28 cellular contexts compared by ENCODE assay signal in the genomic region with DNA sequence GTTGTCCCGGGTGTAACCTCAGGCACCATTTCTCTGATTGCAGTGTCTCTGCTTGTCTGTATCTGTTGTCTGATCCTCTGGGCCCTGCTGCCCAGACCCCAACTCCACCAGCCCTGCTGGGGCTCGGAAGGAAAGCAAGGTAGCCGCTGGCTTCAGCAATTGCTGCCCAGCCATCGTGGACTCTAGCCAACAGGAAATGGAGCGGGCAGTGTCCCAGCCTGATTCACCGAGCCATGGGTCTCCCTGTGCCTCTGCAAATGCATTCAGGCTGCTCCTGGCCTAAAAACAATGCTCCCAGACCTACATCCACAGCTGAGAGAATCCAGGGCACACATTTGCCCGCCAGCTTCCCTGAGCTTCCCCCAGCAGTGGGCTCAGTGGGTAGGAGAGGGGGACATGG. TPM values are rescaled to one million over a fixed set of nuclear protein-coding genes. Genes with fewer than 3 reads are reported as not detected.
A peak's percentile ranks its signal among the peaks of the same experiment; 100 is the strongest.
DNase-seq lines count a peak whose midpoint lies in the region; ATAC-seq, FAIRE-seq and TF ChIP-seq lines count a peak whose summit lies in the region.
"Had no signal": no experiment of that assay in that cellular context is flagged by ENCODE, and none has a peak within 500 bp of the region (broad histone marks: within the 10 kb centered on the region; RNA-seq: fewer than 3 reads in every experiment).

No MANE protein-coding gene starts in this region.

- TF ChIP-seq POLR2A in H54 (IDR thresholded peaks at IDR 0.05; ENCODE audit: low read depth, low read length): no peak

- H3K4me3 ChIP-seq in Caco-2 (ENCODE audit: low read depth, low read length): no peak overlapping the region
- H3K4me3 ChIP-seq: esophagus squamous epithelium, HAP-1, psoas muscle, transverse colon had no signal

- H3K4me3 Mint-ChIP-seq in neural crest cell: no peak overlapping the region
- H3K4me3 Mint-ChIP-seq in Caco-2 (ENCODE audit: unreplicated experiment): no peak overlapping the region
- H3K4me3 Mint-ChIP-seq: activated CD8-positive, alpha-beta T cell treated with anti-CD3 and anti-CD28 coated beads, Interleukin-2, amount 10 ng/mL, durations not matched to agents 7 days and 5 days; activated T-cell treated with anti-CD3 and anti-CD28 coated beads, Interleukin-2, amount 50 U/mL, for 24 hours; mesothelial cell of epicardium had no signal

- H3K27ac Mint-ChIP-seq in neural crest cell (ENCODE audit: unreplicated experiment): peak overlapping the region; percentile 62
- no peak overlapping the region for H3K27ac Mint-ChIP-seq in Caco-2 (ENCODE audit: unreplicated experiment)
- H3K27ac Mint-ChIP-seq: activated CD8-positive, alpha-beta T cell treated with anti-CD3 and anti-CD28 coated beads, Interleukin-2, amount 10 ng/mL, durations not matched to agents 7 days and 5 days; activated T-cell treated with anti-CD3 and anti-CD28 coated beads, Interleukin-2, amount 50 U/mL, for 24 hours; mesothelial cell of epicardium had no signal

- no peaks in the 10 kb centered on the region for H3K9me3 Mint-ChIP-seq in neural crest cell
- H3K9me3 Mint-ChIP-seq in Caco-2 (ENCODE audit: unreplicated experiment): no peaks in the 10 kb centered on the region
- H3K9me3 Mint-ChIP-seq: activated T-cell treated with anti-CD3 and anti-CD28 coated beads, Interleukin-2, amount 50 U/mL, for 24 hours; mesothelial cell of epicardium had no signal

- intact Hi-C loops in Caco-2 (cut with micrococcal nuclease; ENCODE audit: unreplicated experiment): no loop called here

- no peak for ATAC-seq in HG03432 (IDR thresholded peaks at IDR 0.05; ENCODE audit: unreplicated experiment)
- ATAC-seq: activated CD4-positive, CD25-positive, alpha-beta regulatory T cell treated with anti-CD3 and anti-CD28 coated beads, Interleukin-2, amount 50 U/mL, for 24 hours; activated CD8-positive, alpha-beta T cell treated with anti-CD3 and anti-CD28 coated beads, Interleukin-2, amount 10 ng/mL, durations not matched to agents 7 days and 5 days; psoas muscle had no signal

- no peaks in the 10 kb centered on the region for H3K36me3 ChIP-seq in Caco-2 (ENCODE audit: control insufficient read depth, insufficient read depth, low read length)
- H3K36me3 ChIP-seq: esophagus squamous epithelium, HAP-1, transverse colon had no signal

- H3K4me1 Mint-ChIP-seq in neural crest cell (no peaks in the 10 kb centered on the region), Caco-2 (ENCODE audit: low read depth, unreplicated experiment) (no peaks in the 10 kb centered on the region)
- H3K4me1 Mint-ChIP-seq: mesothelial cell of epicardium had no signal

- no peaks in the 10 kb centered on the region; the same call in none of the 2 replicates for H3K27me3 ChIP-seq in Caco-2 (replicated peaks; ENCODE audit: control insufficient read depth, insufficient read depth, low read length)

- peaks cover 11% of the 10 kb centered on the region for H3K27me3 Mint-ChIP-seq in neural crest cell (ENCODE audit: low read depth)
- peaks cover 23% of the 10 kb centered on the region for H3K27me3 Mint-ChIP-seq in Caco-2 (ENCODE audit: insufficient read depth, unreplicated experiment)

- H3K27ac ChIP-seq in C4-2B: peak overlapping the region; percentile 78
- H3K27ac ChIP-seq: esophagus squamous epithelium, KMS-11, psoas muscle, transverse colon had no signal

- DNase-seq in H54 (ENCODE audit: insufficient read length, low spot score) (peak; percentile 52), astrocyte of the hippocampus (ENCODE audit: low read depth, low spot score) (peak; percentile 46), neural crest cell (ENCODE audit: low read depth, low spot score) (no peak), AG08396 (ENCODE audit: low spot score) (no peak), Caco-2 (no peak)
- DNase-seq: activated CD8-positive, alpha-beta T cell treated with anti-CD3 and anti-CD28 coated beads, Interleukin-2, amount 10 ng/mL, durations not matched to agents 7 days and 5 days; activated naive CD4-positive, alpha-beta T cell treated with anti-CD3 and anti-CD28 coated beads, Interleukin-2, amount 50 U/mL, for 16 hours; activated T-cell treated with anti-CD3 and anti-CD28 coated beads, Interleukin-2, amount 50 U/mL, for 24 hours; AML-193; effector memory CD4-positive, alpha-beta T cell; esophagus squamous epithelium; kidney glomerular epithelial cell; NCI-H1048; NCI-H526; psoas muscle; stimulated activated CD4-positive, alpha-beta T cell treated with anti-CD3 and anti-CD28 coated beads, Interleukin-1b, Interleukin-23, amount 100 ng/mL, for 48 hours; stimulated activated naive CD4-positive, alpha-beta T cell treated with Interleukin-2 at 50 U/mL for 16 hours; T1000; transverse colon had no signal

- no peaks in the 10 kb centered on the region for H3K4me1 ChIP-seq in Caco-2
- H3K4me1 ChIP-seq: esophagus squamous epithelium, HAP-1, psoas muscle, transverse colon had no signal

- FAIRE-seq in H54 (lab: Jason Lieb, UNC): peak; percentile 74
- FAIRE-seq: D721Med, GM12891 had no signal

- CTCF ChIA-PET in Caco-2 (lab: Charles Lee): no interaction called here

- POLR2A ChIA-PET in Caco-2 (lab: Charles Lee): no interaction called here

- BruUV-seq in Caco-2 (replicated peaks; lab: Mats Ljungman, UMichigan): no TSS peak

- no peak for TF ChIP-seq CTCF in C4-2B (conservative IDR thresholded peaks at IDR 0.05)
- TF ChIP-seq CTCF in neural crest cell (conservative IDR thresholded peaks at IDR 0.05): no peak
- TF ChIP-seq CTCF in Caco-2 (IDR thresholded peaks at IDR 0.05; ENCODE audit: insufficient read depth in 1 of 2, low read depth in 1 of 2, low read length in 1 of 2, severe bottlenecking in 1 of 2, unreplicated experiment in 1 of 2): no peak

- H3K36me3 Mint-ChIP-seq in neural crest cell (ENCODE audit: low read depth): no peaks in the 10 kb centered on the region
- H3K36me3 Mint-ChIP-seq in Caco-2 (ENCODE audit: insufficient read depth, unreplicated experiment): no peaks in the 10 kb centered on the region
- H3K36me3 Mint-ChIP-seq: mesothelial cell of epicardium had no signal

- no peaks in the 10 kb centered on the region for H3K9me3 ChIP-seq in Caco-2
- H3K9me3 ChIP-seq: esophagus squamous epithelium, HAP-1, psoas muscle, transverse colon had no signal

RNA-seq across cellular contexts. Expression of gene TUNAR, which starts 9.2 kb away (rescaled TPM):
- 4.4 and 4.7 TPM in 2 replicates for total RNA-seq in neural crest cell
- total RNA-seq in Caco-2 (2022): not detected in 2 replicates
- total RNA-seq: activated CD8-positive, alpha-beta T cell treated with anti-CD3 and anti-CD28 coated beads, Interleukin-2, amount 10 ng/mL, durations not matched to agents 7 days and 5 days; esophagus squamous epithelium; mesothelial cell of epicardium; psoas muscle; skeletal muscle tissue; transverse colon had no signal

Comparison
In these comparisons a context has a peak if more than half of its experiments do, and no peak if none do; other contexts are left out.
1. DNase-seq: peak in H54 (single experiment) and astrocyte of the hippocampus (single experiment); none in neural crest cell (single experiment), AG08396 (single experiment) and Caco-2 (0 of 2).